ENCODE assay signal across 3 cellular contexts in genomic region chr22:46546466-46547178, GRCh38.
TF ChIP-seq lines count a peak whose summit lies in the region.

No MANE protein-coding gene starts in this region.

TF ChIP-seq in endothelial cell of umbilical vein, 7 proteins besides CTCF, POLR2A, EP300 and RAD21:
- TF ChIP-seq JUN (IDR thresholded peaks at IDR 0.05; ENCODE audit: borderline replicate concordance, insufficient read depth, insufficient read length, low read depth) (no peak), GATA2 (IDR thresholded peaks at IDR 0.05; ENCODE audit: insufficient read depth, insufficient read length, low read depth, low read length) (no peak), FOS (IDR thresholded peaks at IDR 0.05; ENCODE audit: borderline replicate concordance, insufficient read depth, low read length) (no peak), MAX (IDR thresholded peaks at IDR 0.05; ENCODE audit: insufficient read depth, insufficient read length) (no peak), POLR2AphosphoS5 (IDR thresholded peaks at IDR 0.05; ENCODE audit: insufficient read depth, low read depth, low read length) (no peak)

TF ChIP-seq in HepG2, 621 proteins besides CTCF, POLR2A, EP300 and RAD21:
- TF ChIP-seq SALL1 (CRISPR knock-in tag; IDR thresholded peaks at IDR 0.05), result peak; percentile 25; the same call in 1 of the 2 replicates
- no peak for TF ChIP-seq ZNF556 (CRISPR knock-in tag; IDR thresholded peaks at IDR 0.05; ENCODE audit: borderline replicate concordance)
- TF ChIP-seq ZNF281 (CRISPR knock-in tag; IDR thresholded peaks at IDR 0.05; ENCODE audit: borderline replicate concordance), result peak; percentile 26; the same call in 1 of the 2 replicates

TF ChIP-seq in GM23338, 12 proteins besides CTCF, POLR2A, EP300 and RAD21:
- TF ChIP-seq JUNB (IDR thresholded peaks at IDR 0.05; ENCODE audit: unreplicated experiment) (no peak), ETS1 (IDR thresholded peaks at IDR 0.05) (no peak), STAT1 (IDR thresholded peaks at IDR 0.05; ENCODE audit: unreplicated experiment) (no peak), NANOG (IDR thresholded peaks at IDR 0.05; ENCODE audit: borderline replicate concordance) (no peak)
